18 cellular contexts compared by ENCODE assay signal in the genomic region with DNA sequence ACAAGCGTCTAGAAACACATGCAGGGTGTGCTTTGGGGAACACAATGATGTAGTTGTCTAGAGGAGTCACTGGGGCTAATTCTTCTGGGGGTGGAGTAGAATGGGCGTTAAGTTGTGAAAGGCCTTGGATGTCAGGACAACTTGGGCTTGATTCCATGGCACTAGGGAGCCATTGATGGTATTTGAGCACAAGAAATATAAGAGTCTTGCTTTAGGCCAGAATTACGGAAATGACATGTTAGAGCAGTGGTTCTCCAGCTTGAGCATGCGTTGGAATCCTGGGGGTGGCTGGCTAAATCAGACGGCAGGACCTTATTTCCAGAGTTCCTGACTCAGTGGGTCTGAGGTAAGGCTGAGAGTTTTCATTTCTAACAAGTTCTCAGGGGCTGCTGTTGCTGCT. TPM values are rescaled to one million over a fixed set of nuclear protein-coding genes. Genes with fewer than 3 reads are reported as not detected.
DNase-seq lines count a peak whose midpoint lies in the region; ATAC-seq, FAIRE-seq and TF ChIP-seq lines count a peak whose summit lies in the region.
"Had no signal": no experiment of that assay in that cellular context is flagged by ENCODE, and none has a peak within 500 bp of the region (broad histone marks: within the 10 kb centered on the region; RNA-seq: fewer than 3 reads in every experiment).

No MANE protein-coding gene starts in this region.

- H4K91ac ChIP-seq in H9 (ENCODE audit: insufficient read length, low read depth, low read length): no peak overlapping the region

- peak overlapping the region; percentile 93 for H3K27ac ChIP-seq in 22Rv1
- no peak overlapping the region for H3K27ac ChIP-seq in H9 (ENCODE audit: insufficient read length, low read depth, low read length)
- H3K27ac ChIP-seq in astrocyte (ENCODE audit: low read depth, low read length): no peak overlapping the region
- H3K27ac ChIP-seq in mesendoderm (ENCODE audit: low read depth, low read length): no peak overlapping the region
- no peak overlapping the region for H3K27ac ChIP-seq in pancreas
- H3K27ac ChIP-seq: PC-9 had no signal

- H3K4me3 Mint-ChIP-seq in H9 (peak overlapping the region in 1 of 2 experiments; percentile 46; a peak in 2 of 5 replicates), astrocyte (ENCODE audit: unreplicated experiment) (no peak overlapping the region)

- H4K5ac ChIP-seq in H9 (ENCODE audit: insufficient read length, low read depth, low read length) (no peak overlapping the region), mesendoderm (ENCODE audit: low read length) (peak overlapping the region; percentile 35)

- H3K27me3 Mint-ChIP-seq in H9 (ENCODE audit: low read depth): peaks cover 1% of the 10 kb centered on the region
- peaks cover 17% of the 10 kb centered on the region for H3K27me3 Mint-ChIP-seq in astrocyte (ENCODE audit: low read depth, unreplicated experiment)

- H3K36me3 Mint-ChIP-seq in H9 (ENCODE audit: insufficient read depth in 1 of 3, low read depth in 3 of 3) (peaks cover 0 to 2% (median 0%) of the 10 kb centered on the region in 3 experiments; a peak in 2 of 7 replicates), astrocyte (ENCODE audit: low read depth, unreplicated experiment) (peaks cover 4% of the 10 kb centered on the region)
- H3K36me3 Mint-ChIP-seq: CD4-positive, CD25-positive, alpha-beta regulatory T cell had no signal

- peaks cover 25 to 34% of the 10 kb centered on the region in 2 experiments for H3K4me1 Mint-ChIP-seq in H9
- H3K4me1 Mint-ChIP-seq in astrocyte (ENCODE audit: low read depth, unreplicated experiment): peaks cover 7% of the 10 kb centered on the region

- H3K36me3 ChIP-seq in astrocyte (ENCODE audit: insufficient read depth, low read length) (no peaks in the 10 kb centered on the region), mesendoderm (ENCODE audit: control insufficient read depth, insufficient read depth, low read length) (no peaks in the 10 kb centered on the region), pancreas (no peaks in the 10 kb centered on the region)

- H3K27ac Mint-ChIP-seq in H9 (peak overlapping the region in 2 of 3 experiments; percentile 62 to 70; a peak in 3 of 7 replicates), astrocyte (ENCODE audit: unreplicated experiment) (peak overlapping the region; percentile 20)

- TF ChIP-seq CTCF in 22Rv1 (IDR thresholded peaks at IDR 0.05): no peak
- no peak for TF ChIP-seq CTCF in H9 (conservative IDR thresholded peaks at IDR 0.05)
- TF ChIP-seq CTCF in astrocyte (IDR thresholded peaks at IDR 0.05; ENCODE audit: insufficient read depth, low read depth, low read length): no peak
- TF ChIP-seq CTCF in pancreas (IDR thresholded peaks at IDR 0.05): no peak

- no peak overlapping the region for H3K23ac ChIP-seq in H9 (ENCODE audit: insufficient read length, low read depth, low read length)
- no peak overlapping the region for H3K23ac ChIP-seq in mesendoderm (ENCODE audit: low read length)

- H3K27me3 ChIP-seq in H9 (ENCODE audit: insufficient read depth, low read length) (no peaks in the 10 kb centered on the region), astrocyte (ENCODE audit: insufficient read depth, low read length) (no peaks in the 10 kb centered on the region), mesendoderm (ENCODE audit: insufficient read depth, low read length, poor library complexity) (no peaks in the 10 kb centered on the region), pancreas (no peaks in the 10 kb centered on the region)

- peak overlapping the region; percentile 47; the same call in 1 of the 2 replicates for H3K14ac ChIP-seq in H9 (ENCODE audit: insufficient read depth, low read length)

- H3K9ac ChIP-seq in H9 (ENCODE audit: extremely low read depth, insufficient read length, low read length): no peak overlapping the region
- H3K9ac ChIP-seq in astrocyte (ENCODE audit: low read length): no peak overlapping the region
- H3K9ac ChIP-seq in mesendoderm (ENCODE audit: low read length): peak overlapping the region; percentile 68

- no peak overlapping the region for H2AFZ ChIP-seq in H9 (ENCODE audit: low read length)
- H2AFZ ChIP-seq in astrocyte (ENCODE audit: low read depth, low read length): peak overlapping the region; percentile 26
- H2AFZ ChIP-seq: PC-9 had no signal

- DNase-seq in H9: no peak
- DNase-seq in astrocyte (ENCODE audit: low read depth): no peak
- no peak for DNase-seq in mesendoderm
- DNase-seq in erythroblast (lab: John Stamatoyannopoulos, UW): no peak
- DNase-seq in stimulated activated naive CD4-positive, alpha-beta T cell (lab: John Stamatoyannopoulos, UW): no peak
- DNase-seq in pancreas: no peak
- DNase-seq in stimulated activated CD4-positive, alpha-beta T cell treated with anti-CD3 and anti-CD28 coated beads, Interleukin-2, amount 100 ng/mL, for 48 hours: no peak
- DNase-seq: GDM1; GOT3; NCI-H146; NCI-H2081 treated with DMSO at 0.1 percent for 48 hours; NCI-H2227 treated with DMSO at 0.1 percent for 48 hours; NK-92 treated with Interleukin-12 subunit alpha and Interleukin-12 subunit beta, amount 100 ng/mL, for 24 hours; PC-9 had no signal

- no peak overlapping the region for H3K4me2 ChIP-seq in H9 (ENCODE audit: insufficient read depth, insufficient read length, low read length)
- H3K4me2 ChIP-seq in astrocyte (ENCODE audit: low read length): no peak overlapping the region
- H3K4me2 ChIP-seq in mesendoderm (ENCODE audit: low read length): no peak overlapping the region
- H3K4me2 ChIP-seq: PC-9 had no signal

- H3K9me3 ChIP-seq in H9 (ENCODE audit: control insufficient read depth, low read depth, low read length): no peaks in the 10 kb centered on the region
- no peaks in the 10 kb centered on the region for H3K9me3 ChIP-seq in astrocyte (ENCODE audit: insufficient read depth, low read depth, low read length)
- H3K9me3 ChIP-seq in pancreas: no peaks in the 10 kb centered on the region

- no peak for TF ChIP-seq POLR2A in erythroblast (IDR thresholded peaks at IDR 0.05; ENCODE audit: low read length)

- H3K4me1 ChIP-seq in H9 (ENCODE audit: insufficient read depth, low read length) (peaks cover 3% of the 10 kb centered on the region; the same call in 1 of the 2 replicates), astrocyte (ENCODE audit: insufficient read depth, low read length) (no peaks in the 10 kb centered on the region), mesendoderm (ENCODE audit: control insufficient read depth, low read depth, low read length) (peaks cover 11% of the 10 kb centered on the region), pancreas (no peaks in the 10 kb centered on the region)

- H2BK5ac ChIP-seq in H9 (ENCODE audit: insufficient read length, low read length) (no peak overlapping the region), mesendoderm (ENCODE audit: low read length) (no peak overlapping the region)

- H3T11ph ChIP-seq in H9 (ENCODE audit: low read length): no peak overlapping the region

- H2BK20ac ChIP-seq in H9 (ENCODE audit: low read depth, low read length, poor library complexity, severe bottlenecking): no peak overlapping the region

- H4K20me1 ChIP-seq in H9 (ENCODE audit: control insufficient read depth, insufficient read depth, insufficient read length): no peaks in the 10 kb centered on the region
- H4K20me1 ChIP-seq in astrocyte (ENCODE audit: insufficient read depth, low read length): no peaks in the 10 kb centered on the region

- H3K9me3 Mint-ChIP-seq in H9 (peaks cover 0 to 2% of the 10 kb centered on the region in 2 experiments; a peak in 3 of 5 replicates), astrocyte (ENCODE audit: unreplicated experiment) (peaks cover 1% of the 10 kb centered on the region)

- H2AK5ac ChIP-seq in H9 (ENCODE audit: insufficient read length, low read length) (no peak overlapping the region), mesendoderm (ENCODE audit: low read length) (peak overlapping the region; percentile 61)

- H3K79me2 ChIP-seq in H9 (ENCODE audit: insufficient read depth, low read length) (no peaks in the 10 kb centered on the region), astrocyte (ENCODE audit: insufficient read depth, low read length) (no peaks in the 10 kb centered on the region), mesendoderm (ENCODE audit: control insufficient read depth, insufficient read depth, low read length) (no peaks in the 10 kb centered on the region)

- H2BK15ac ChIP-seq in H9 (ENCODE audit: low read depth, low read length) (no peak overlapping the region), mesendoderm (replicated peaks; ENCODE audit: low read depth) (peak overlapping the region; percentile 42)

- FAIRE-seq in astrocyte (lab: Jason Lieb, UNC): no peak
- no peak for FAIRE-seq in pancreas (lab: Jason Lieb, UNC)
- FAIRE-seq: A204.1, HTR-8/SVneo had no signal

- intact Hi-C loops in pancreas (cut with DNase I): no loop called here

- H3K79me1 ChIP-seq in H9 (ENCODE audit: insufficient read depth, low read depth, low read length, poor library complexity, severe bottlenecking) (no peaks in the 10 kb centered on the region), mesendoderm (ENCODE audit: low read length) (no peaks in the 10 kb centered on the region)

- H2BK12ac ChIP-seq in H9 (ENCODE audit: insufficient read length, low read depth, low read length): no peak overlapping the region

- peak overlapping the region; percentile 56 for H3K18ac ChIP-seq in H9 (ENCODE audit: insufficient read length, low read depth, low read length)
- peak overlapping the region; percentile 89 for H3K18ac ChIP-seq in mesendoderm (ENCODE audit: low read length)

- no peak for ATAC-seq in pancreas

- H3K4me3 ChIP-seq in astrocyte (ENCODE audit: insufficient read depth, low read depth, low read length) (no peak overlapping the region), mesendoderm (ENCODE audit: low read length) (no peak overlapping the region), pancreas (no peak overlapping the region)
- H3K4me3 ChIP-seq: PC-9 had no signal

- no peak overlapping the region for H4K8ac ChIP-seq in H9 (replicated peaks; ENCODE audit: insufficient read length, low read depth, low read length)
- H4K8ac ChIP-seq in mesendoderm (ENCODE audit: low read depth, low read length): no peak overlapping the region

- H3K56ac ChIP-seq in H9 (ENCODE audit: insufficient read length, low read depth, low read length): no peak overlapping the region
- H3K56ac ChIP-seq in mesendoderm (ENCODE audit: low read length): peak overlapping the region; percentile 36

- WGBS in H9 (ENCODE audit: extremely low coverage, insufficient read length, low lambda C conversion rate): no CpG with 5 or more reads among the region's 5 CpGs
- no CpG with 5 or more reads among the region's 5 CpGs for WGBS in mesendoderm (ENCODE audit: extremely low coverage, insufficient coverage, low lambda C conversion rate)
- 71 to 82% methylated on average over 5 of the region's 5 CpGs for WGBS in pancreas, 2 donors

- no peaks in the 10 kb centered on the region for H3K23me2 ChIP-seq in H9 (ENCODE audit: insufficient read length, low read depth, low read length, poor library complexity, severe bottlenecking)

- H3K4ac ChIP-seq in H9 (ENCODE audit: low read depth, low read length): no peak overlapping the region; the same call in 1 of the 2 replicates
- peak overlapping the region; percentile 8 for H3K4ac ChIP-seq in mesendoderm (ENCODE audit: low read depth, low read length)

- H2BK120ac ChIP-seq in H9 (ENCODE audit: low read depth, low read length, poor library complexity, severe bottlenecking) (no peak overlapping the region), mesendoderm (ENCODE audit: low read depth, low read length) (no peak overlapping the region)

RNA-seq across cellular contexts. Expression of a gene that starts 29.2 kb away (rescaled TPM):
- 6.0 and 6.8 TPM in 2 replicates for total RNA-seq in H9 (2021)
- 2.7 and 4.0 TPM in 2 replicates for total RNA-seq in astrocyte
- 7.8 TPM for polyA plus RNA-seq in mesendoderm (2013, experiment 1 of 2)
- 7.4 TPM for polyA plus RNA-seq in mesendoderm (2013, experiment 2 of 2)
- 10 to 100 TPM in 1 of 6 donors, 1 to 10 TPM in 5; 2.8 to 13.1 (median 3.7) TPM for total RNA-seq in pancreas
- polyA plus RNA-seq in pancreas: 1 to 10 TPM; 2.6 to 2.7 TPM
- polyA plus RNA-seq: CD4-positive, CD25-positive, alpha-beta regulatory T cell had no signal
